Comparison of ENCODE assay signal across 1 cellular context in the genomic region with DNA sequence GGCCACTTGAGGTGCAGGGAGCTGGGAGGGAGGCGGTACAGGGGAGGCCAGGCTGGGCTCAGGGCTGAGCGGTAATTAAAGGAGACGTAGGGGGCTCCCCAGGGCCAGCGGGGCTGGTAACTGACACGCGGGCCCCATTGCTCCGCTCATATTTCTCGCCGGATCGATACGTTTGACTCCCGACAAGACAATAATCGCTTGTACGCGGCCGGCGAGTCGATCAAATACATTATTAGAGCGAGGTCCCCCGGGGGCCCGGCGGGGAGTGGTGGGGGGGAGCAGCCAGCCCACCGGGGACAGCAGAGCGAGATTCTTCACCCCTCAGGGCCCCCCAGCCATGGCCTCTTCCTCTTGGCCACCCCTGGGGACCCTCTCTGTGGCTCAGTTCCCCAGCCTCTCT.
TF ChIP-seq lines count a peak whose summit lies in the region.

No MANE protein-coding gene starts in this region.

TF ChIP-seq in IMR-90, 13 proteins besides CTCF, POLR2A, EP300 and RAD21 (continued from another document):
- no peak for TF ChIP-seq MAZ (IDR thresholded peaks at IDR 0.05; ENCODE audit: borderline replicate concordance, low read depth, low read length)
- no peak for TF ChIP-seq MAFK (IDR thresholded peaks at IDR 0.05; ENCODE audit: low read depth, low read length)
